ENCODE assay signal across 8 cellular contexts in the genomic region with DNA sequence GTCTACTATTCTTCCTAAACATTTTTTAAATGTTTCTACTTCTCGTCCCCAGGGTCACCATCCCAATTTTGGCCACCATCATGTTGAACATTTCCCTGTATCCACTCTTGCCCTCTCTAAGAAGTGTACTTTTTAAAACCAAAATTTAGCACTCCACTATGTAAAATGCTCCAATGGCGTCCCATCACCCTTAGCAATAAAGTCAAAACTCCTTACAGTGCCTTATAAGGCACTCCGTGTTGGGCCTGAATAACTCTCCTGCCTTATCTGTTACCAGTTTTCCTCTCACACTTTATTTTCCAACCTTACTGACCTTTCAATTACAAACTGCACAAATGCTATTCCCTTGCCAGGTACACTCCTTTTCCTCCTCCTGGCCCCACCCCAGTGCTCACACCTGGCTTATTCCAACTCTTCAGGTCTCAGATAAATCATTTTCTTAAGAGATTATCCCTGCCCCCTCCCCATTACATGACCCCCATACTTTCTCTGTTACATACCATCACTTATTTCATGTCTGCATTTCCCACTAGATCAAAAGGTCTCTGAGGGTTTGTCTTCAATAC. TPM values are rescaled to one million over a fixed set of nuclear protein-coding genes. Genes with fewer than 3 reads are reported as not detected.
DNase-seq lines count a peak whose midpoint lies in the region; ATAC-seq and TF ChIP-seq lines count a peak whose summit lies in the region.

No MANE protein-coding gene starts in this region.

- H3K4me1 Mint-ChIP-seq in endothelial cell (ENCODE audit: unreplicated experiment) (peaks cover 17% of the 10 kb centered on the region), progenitor cell of endocrine pancreas (ENCODE audit: low read depth) (peaks cover 13% of the 10 kb centered on the region)

- H3K79me2 ChIP-seq in DND-41 (ENCODE audit: insufficient read depth, low read length) (peaks cover 6% of the 10 kb centered on the region), OCI-LY1 (ENCODE audit: insufficient read depth, low read length) (peaks cover 27% of the 10 kb centered on the region)

- H3K27me3 Mint-ChIP-seq in endothelial cell (ENCODE audit: unreplicated experiment) (peaks cover 4% of the 10 kb centered on the region), progenitor cell of endocrine pancreas (no peaks in the 10 kb centered on the region)

- H3K9me3 ChIP-seq in DND-41 (ENCODE audit: insufficient read depth, low read length, severe bottlenecking): no peaks in the 10 kb centered on the region
- H3K9me3 ChIP-seq in OCI-LY1 (ENCODE audit: low read length): no peaks in the 10 kb centered on the region

- H3K27ac ChIP-seq in DND-41 (ENCODE audit: low read length): no peak overlapping the region
- no peak overlapping the region for H3K27ac ChIP-seq in OCI-LY1 (ENCODE audit: low read depth, low read length, poor library complexity, severe bottlenecking)

- DNase-seq in DND-41: no peak
- no peak for DNase-seq in endothelial cell (ENCODE audit: low spot score)
- no peak for DNase-seq in progenitor cell of endocrine pancreas (ENCODE audit: low spot score, unreplicated experiment)
- DNase-seq in stimulated activated CD4-positive, alpha-beta T cell treated with anti-CD3 and anti-CD28 coated beads, Interleukin-2, amount 100 ng/mL, for 48 hours: no peak
- DNase-seq in SKM-1 (lab: John Stamatoyannopoulos, UW; ENCODE audit: unreplicated experiment): no peak

- peaks cover 4% of the 10 kb centered on the region; the same call in 1 of the 2 replicates for H3K36me3 ChIP-seq in DND-41 (ENCODE audit: insufficient read depth, low read length)
- H3K36me3 ChIP-seq in OCI-LY1 (ENCODE audit: insufficient read depth, low read length): peaks cover 12% of the 10 kb centered on the region

- no peaks in the 10 kb centered on the region for H4K20me1 ChIP-seq in DND-41 (ENCODE audit: insufficient read depth, low read length)
- no peaks in the 10 kb centered on the region for H4K20me1 ChIP-seq in OCI-LY1 (ENCODE audit: insufficient read depth, low read length)

- no peaks in the 10 kb centered on the region for H3F3A ChIP-seq in OCI-LY1 (ENCODE audit: insufficient read depth, low read length)

- no peaks in the 10 kb centered on the region for H3K9me2 ChIP-seq in OCI-LY1 (ENCODE audit: low read depth, low read length)

- ATAC-seq in DND-41 (ENCODE audit: insufficient read depth, low read depth) (no peak), GM19463 (IDR thresholded peaks at IDR 0.05; ENCODE audit: unreplicated experiment) (no peak), HG02642 (IDR thresholded peaks at IDR 0.05; ENCODE audit: poor library complexity, unreplicated experiment) (no peak)

- H3K4me2 ChIP-seq in DND-41 (ENCODE audit: insufficient read depth, low read length): peak overlapping the region; percentile 66
- H3K4me2 ChIP-seq in OCI-LY1 (ENCODE audit: low read length): peak overlapping the region; percentile 80

- peaks cover 24% of the 10 kb centered on the region for H3K4me1 ChIP-seq in DND-41 (ENCODE audit: insufficient read depth, low read length)
- H3K4me1 ChIP-seq in OCI-LY1 (ENCODE audit: insufficient read depth, low read length, severe bottlenecking): peaks cover 25% of the 10 kb centered on the region

- H3K9me3 Mint-ChIP-seq in endothelial cell (ENCODE audit: unreplicated experiment) (no peaks in the 10 kb centered on the region), progenitor cell of endocrine pancreas (ENCODE audit: low read depth) (no peaks in the 10 kb centered on the region)

- H2AFZ ChIP-seq in DND-41 (ENCODE audit: low read depth, low read length): peak overlapping the region; percentile 100; the same call in 1 of the 2 replicates
- H2AFZ ChIP-seq in OCI-LY1 (ENCODE audit: low read length): no peak overlapping the region

- H3K36me3 Mint-ChIP-seq in endothelial cell (ENCODE audit: low read depth, unreplicated experiment) (no peaks in the 10 kb centered on the region), progenitor cell of endocrine pancreas (ENCODE audit: insufficient read depth) (peaks cover 6% of the 10 kb centered on the region)

- peak overlapping the region; percentile 48 to 95 for H3K4me3 ChIP-seq in DND-41 (ENCODE audit: low read depth in 1 of 2, low read length in 2 of 2)
- H3K4me3 ChIP-seq in OCI-LY1 (ENCODE audit: low read depth, low read length, poor library complexity, severe bottlenecking): peak overlapping the region; percentile 65

- H3K27ac Mint-ChIP-seq in endothelial cell (ENCODE audit: unreplicated experiment) (peak overlapping the region; percentile 9), progenitor cell of endocrine pancreas (no peak overlapping the region)

- H3K27me3 ChIP-seq in DND-41 (ENCODE audit: insufficient read depth, low read length, poor library complexity) (peaks cover 13% of the 10 kb centered on the region), OCI-LY1 (ENCODE audit: insufficient read depth, low read length) (no peaks in the 10 kb centered on the region)

- H3K9ac ChIP-seq in DND-41 (ENCODE audit: low read depth, low read length): peak overlapping the region; percentile 74
- peak overlapping the region; percentile 65 for H3K9ac ChIP-seq in OCI-LY1 (ENCODE audit: low read length)

- TF ChIP-seq CTCF in DND-41 (IDR thresholded peaks at IDR 0.05; ENCODE audit: borderline replicate concordance, extremely low read depth, low read length, poor library complexity, severe bottlenecking) (no peak), OCI-LY1 (IDR thresholded peaks at IDR 0.05; ENCODE audit: low read length) (no peak), endothelial cell (IDR thresholded peaks at IDR 0.05; ENCODE audit: unreplicated experiment) (no peak), progenitor cell of endocrine pancreas (IDR thresholded peaks at IDR 0.05; ENCODE audit: unreplicated experiment) (no peak)

- H3K4me3 Mint-ChIP-seq in endothelial cell (ENCODE audit: unreplicated experiment) (peak overlapping the region; percentile 94), progenitor cell of endocrine pancreas (ENCODE audit: low read depth) (peak overlapping the region; percentile 87)

RNA-seq across cellular contexts. Expression of a gene that starts 1.3 kb away (rescaled TPM):
- total RNA-seq in endothelial cell (ENCODE audit: unreplicated experiment) (11.6 TPM), progenitor cell of endocrine pancreas (19.3 and 20.7 TPM in 2 replicates)
